Comparison of ENCODE assay signal across 11 cellular contexts in genomic region chr6:72787521-72788031, GRCh38.
DNase-seq lines count a peak whose midpoint lies in the region; TF ChIP-seq lines count a peak whose summit lies in the region.
"Had no signal": no experiment of that assay in that cellular context is flagged by ENCODE, and none has a peak within 500 bp of the region (broad histone marks: within the 10 kb centered on the region; RNA-seq: fewer than 3 reads in every experiment).

No MANE protein-coding gene starts in this region.

- H3K9me3 ChIP-seq in iPS DF 6.9 (ENCODE audit: control insufficient read depth, insufficient read depth, low read length) = no peaks in the 10 kb centered on the region

- peaks cover 4% of the 10 kb centered on the region for H3K9me3 Mint-ChIP-seq in chondrocyte (ENCODE audit: low read depth)
- H3K9me3 Mint-ChIP-seq: effector memory CD8-positive, alpha-beta T cell had no signal

- H3K4me3 ChIP-seq in HFF-Myc (replicated peaks; ENCODE audit: low read depth, low read length) (no peak overlapping the region), iPS DF 6.9 (ENCODE audit: low read length) (no peak overlapping the region)

- no CpG with 5 or more reads among the region's 2 CpGs for WGBS in iPS DF 6.9 (ENCODE audit: insufficient coverage, insufficient read length)

- TF ChIP-seq CTCF in HFF-Myc (IDR thresholded peaks at IDR 0.05; ENCODE audit: low read depth, low read length, missing control alignments) (no peak), chondrocyte (IDR thresholded peaks at IDR 0.05) (no peak)

- H3K4me1 ChIP-seq in iPS DF 6.9 (ENCODE audit: control insufficient read depth, insufficient read depth, low read length) = no peaks in the 10 kb centered on the region

- H3K4me3 Mint-ChIP-seq in chondrocyte (ENCODE audit: unreplicated experiment) = no peak overlapping the region
- H3K4me3 Mint-ChIP-seq: effector memory CD8-positive, alpha-beta T cell had no signal

- no peaks in the 10 kb centered on the region for H3K36me3 ChIP-seq in iPS DF 6.9 (ENCODE audit: control insufficient read depth, insufficient read depth, low read length)

- H3K27me3 Mint-ChIP-seq in chondrocyte (ENCODE audit: low read depth) = no peaks in the 10 kb centered on the region
- H3K27me3 Mint-ChIP-seq: effector memory CD8-positive, alpha-beta T cell had no signal

- no peaks in the 10 kb centered on the region for H3K27me3 ChIP-seq in iPS DF 6.9 (ENCODE audit: control insufficient read depth, insufficient read depth, low read length)

- no peaks in the 10 kb centered on the region for H3K36me3 Mint-ChIP-seq in chondrocyte (ENCODE audit: low read depth)

- H3K27ac Mint-ChIP-seq in chondrocyte (ENCODE audit: unreplicated experiment) = no peak overlapping the region
- H3K27ac Mint-ChIP-seq: effector memory CD8-positive, alpha-beta T cell had no signal

- peak; percentile 77 for DNase-seq in A172 (ENCODE audit: low spot score)
- peak; percentile 74 for DNase-seq in HFF-Myc (ENCODE audit: extremely low read depth, low read depth)
- DNase-seq in T1000 (lab: John Stamatoyannopoulos, UW) = peak; percentile 59
- DNase-seq in iPS DF 6.9 (ENCODE audit: low read depth, low spot score) = peak; percentile 1
- DNase-seq in activated CD4-positive, CD25-positive, alpha-beta regulatory T cell (lab: John Stamatoyannopoulos, UW) = no peak
- DNase-seq in dermis blood vessel endothelial cell = no peak
- DNase-seq in HuH-7 (ENCODE audit: low spot score) = no peak
- no peak for DNase-seq in chondrocyte (ENCODE audit: low spot score)
- DNase-seq: activated CD8-positive, alpha-beta memory T cell treated with anti-CD3 and anti-CD28 coated beads, Interleukin-2, amount 50 U/mL, for 4 hours; effector memory CD8-positive, alpha-beta T cell had no signal

- no peak overlapping the region for H3K27ac ChIP-seq in iPS DF 6.9 (ENCODE audit: low read length)
- H3K27ac ChIP-seq: C4-2B had no signal

- peaks cover 30% of the 10 kb centered on the region for H3K4me1 Mint-ChIP-seq in chondrocyte (ENCODE audit: low read depth)

Comparison
In these comparisons a context has a peak if more than half of its experiments do, and no peak if none do; other contexts are left out.
1. DNase-seq: peak in A172 (single experiment), HFF-Myc (single experiment), T1000 (single experiment) and iPS DF 6.9 (single experiment); none in activated CD4-positive, CD25-positive, alpha-beta regulatory T cell (0 of 4), dermis blood vessel endothelial cell (single experiment), HuH-7 (single experiment) and chondrocyte (single experiment).